Comparison of ENCODE assay signal across 15 cellular contexts in genomic region chr11:68583047-68583446, GRCh38.
A peak's percentile ranks its signal among the peaks of the same experiment; 100 is the strongest.
DNase-seq lines count a peak whose midpoint lies in the region; ATAC-seq and TF ChIP-seq lines count a peak whose summit lies in the region.
"Had no signal": no experiment of that assay in that cellular context is flagged by ENCODE, and none has a peak within 500 bp of the region (broad histone marks: within the 10 kb centered on the region; RNA-seq: fewer than 3 reads in every experiment).

No MANE protein-coding gene starts in this region.

- no peaks in the 10 kb centered on the region for H3K27me3 ChIP-seq in right atrium auricular region
- H3K27me3 ChIP-seq: pancreas had no signal

- peaks cover 30% of the 10 kb centered on the region for H3K36me3 ChIP-seq in right atrium auricular region

- peaks cover 13% of the 10 kb centered on the region for H3K4me1 Mint-ChIP-seq in type B pancreatic cell (ENCODE audit: unreplicated experiment)

- in situ Hi-C loops in G401 (cut with HindIII; ENCODE audit: low sequenced_read_pairs), result no loop called here

- no peaks in the 10 kb centered on the region for H3K27me3 Mint-ChIP-seq in type B pancreatic cell

- H3K9me3 Mint-ChIP-seq in type B pancreatic cell, result no peaks in the 10 kb centered on the region
- H3K9me3 Mint-ChIP-seq: activated T-helper 2 cell treated with anti-CD3 and anti-CD28 coated beads, Interferon-gamma antibody, Interleukin-2, Interleukin-4, amounts not matched to agents 10 μg/mL and 5 μg/mL and 100 μg/mL, durations not matched to agents 14 hours and 24 hours and 36 hours had no signal

- H3K4me3 Mint-ChIP-seq in type B pancreatic cell, result no peak overlapping the region

- H3K27ac ChIP-seq in right atrium auricular region, result peak overlapping the region; percentile 74 to 78
- H3K27ac ChIP-seq: pancreas, WERI-Rb-1 had no signal

- no peak for TF ChIP-seq CTCF in right atrium auricular region (IDR thresholded peaks at IDR 0.05)
- no peak for TF ChIP-seq CTCF in type B pancreatic cell (conservative IDR thresholded peaks at IDR 0.05)

- intact Hi-C loops in left cardiac atrium (cut with DNase I), result loop anchor here (10.0 kb wide), 1 partner anchor 118 kb away; the partner anchor contains the start of gene PPP6R3 (in 2 of the 2)

- H3K9me3 ChIP-seq in right atrium auricular region, result no peaks in the 10 kb centered on the region
- H3K9me3 ChIP-seq: pancreas had no signal

- H3K36me3 Mint-ChIP-seq in type B pancreatic cell, result peaks cover 55% of the 10 kb centered on the region

- ATAC-seq in left cardiac atrium, result no peak
- no peak for ATAC-seq in GM18517 (IDR thresholded peaks at IDR 0.05; ENCODE audit: unreplicated experiment)

- H3K4me1 ChIP-seq in right atrium auricular region, result peaks cover 0 to 37% of the 10 kb centered on the region in 2 donors

- H3K4me3 ChIP-seq in right atrium auricular region, result no peak overlapping the region
- H3K4me3 ChIP-seq: lung, pancreas had no signal

- DNase-seq in right atrium auricular region (ENCODE audit: low spot score) (no peak), left cardiac atrium (no peak), astrocyte of the hippocampus (ENCODE audit: low read depth, low spot score) (peak; percentile 27), foreskin melanocyte (peak; percentile 55), type B pancreatic cell (ENCODE audit: extremely low spot score, unreplicated experiment) (no peak), G401 (ENCODE audit: low spot score) (no peak), OCI-M1 (lab: John Stamatoyannopoulos, UW) (no peak)
- DNase-seq: cerebellar nuclear complex, NCI-H1105, NCI-H524, pancreas, WERI-Rb-1 had no signal

- H3K27ac Mint-ChIP-seq in type B pancreatic cell, result peak overlapping the region; percentile 87
- H3K27ac Mint-ChIP-seq: activated T-helper 2 cell treated with anti-CD3 and anti-CD28 coated beads, Interferon-gamma antibody, Interleukin-2, Interleukin-4, amounts not matched to agents 10 μg/mL and 5 μg/mL and 100 μg/mL, durations not matched to agents 14 hours and 24 hours and 36 hours had no signal

Comparison
In these comparisons a context has a peak if more than half of its experiments do, and no peak if none do; other contexts are left out.
1. DNase-seq: peak in astrocyte of the hippocampus (single experiment) and foreskin melanocyte (single experiment); none in right atrium auricular region (single experiment), left cardiac atrium (single experiment), type B pancreatic cell (single experiment), G401 (single experiment) and OCI-M1 (single experiment).